17 cellular contexts compared by ENCODE assay signal in genomic region chr1:8587784-8588183, GRCh38.
A peak's percentile ranks its signal among the peaks of the same experiment; 100 is the strongest.
DNase-seq lines count a peak whose midpoint lies in the region; ATAC-seq and TF ChIP-seq lines count a peak whose summit lies in the region.
"Had no signal": no experiment of that assay in that cellular context is flagged by ENCODE, and none has a peak within 500 bp of the region (broad histone marks: within the 10 kb centered on the region; RNA-seq: fewer than 3 reads in every experiment).

No MANE protein-coding gene starts in this region.

- H3K4me3 Mint-ChIP-seq in activated naive CD4-positive, alpha-beta T cell treated with anti-CD3 and anti-CD28 coated beads for 36 hours, result no peak overlapping the region
- H3K4me3 Mint-ChIP-seq in activated B cell treated with CpG ODN at 0.5 μM for 24 hours (no peak overlapping the region), memory B cell (no peak overlapping the region)
- H3K4me3 Mint-ChIP-seq in stimulated activated memory B cell treated with anti-CD40 and anti-IgM and Interleukin-4, amounts not matched to agents 10 μg/mL and 1 μg/mL and 100 μg/mL, for 72 hours, result no peak overlapping the region

- POLR2A ChIA-PET in activated B cell treated with CpG ODN at 0.5 μM for 24 hours (lab: Charles Lee), result no interaction called here

- H3K27me3 Mint-ChIP-seq in activated naive CD4-positive, alpha-beta T cell treated with anti-CD3 and anti-CD28 coated beads for 36 hours (ENCODE audit: low read depth), result no peaks in the 10 kb centered on the region
- H3K27me3 Mint-ChIP-seq in activated B cell treated with CpG ODN at 0.5 μM for 24 hours, result no peaks in the 10 kb centered on the region
- no peaks in the 10 kb centered on the region for H3K27me3 Mint-ChIP-seq in memory B cell
- H3K27me3 Mint-ChIP-seq in stimulated activated memory B cell treated with anti-CD40 and anti-IgM and Interleukin-4, amounts not matched to agents 10 μg/mL and 1 μg/mL and 100 μg/mL, for 72 hours, result no peaks in the 10 kb centered on the region

- H3K4me1 Mint-ChIP-seq in activated naive CD4-positive, alpha-beta T cell treated with anti-CD3 and anti-CD28 coated beads for 36 hours (ENCODE audit: low read depth), result peaks cover 34% of the 10 kb centered on the region
- H3K4me1 Mint-ChIP-seq in activated B cell treated with CpG ODN at 0.5 μM for 24 hours (peaks cover 29% of the 10 kb centered on the region), memory B cell (peaks cover 32% of the 10 kb centered on the region)
- H3K4me1 Mint-ChIP-seq in stimulated activated memory B cell treated with anti-CD40 and anti-IgM and Interleukin-4, amounts not matched to agents 10 μg/mL and 1 μg/mL and 100 μg/mL, for 72 hours, result peaks cover 66% of the 10 kb centered on the region

- no peak for DNase-seq in activated naive CD4-positive, alpha-beta T cell treated with anti-CD3 and anti-CD28 coated beads, Interleukin-2, amount 50 U/mL, for 72 hours (ENCODE audit: low spot score in 2 of 2)
- DNase-seq in activated naive CD4-positive, alpha-beta T cell treated with anti-CD3 and anti-CD28 coated beads for 36 hours, result no peak
- DNase-seq in activated B cell treated with CpG ODN at 0.5 μM for 24 hours (no peak), memory B cell (ENCODE audit: low spot score in 2 of 2) (no peak), NCI-H748 treated with DMSO at 0.1 percent for 48 hours (lab: John Stamatoyannopoulos, UW) (no peak), left colon (no peak)
- DNase-seq: AML-193, Caco-2, HCEC 1CT, KBM-7, NCI-H1092, NCI-H1694, NCI-H2107, NCI-H226, NCI-H69 had no signal

- no peak for TF ChIP-seq CTCF in activated B cell treated with CpG ODN at 0.5 μM for 24 hours (IDR thresholded peaks at IDR 0.05)

- intact Hi-C loops in activated naive CD4-positive, alpha-beta T cell treated with anti-CD3 and anti-CD28 coated beads for 36 hours (cut with micrococcal nuclease), result no loop called here
- intact Hi-C loops in activated B cell treated with CpG ODN at 0.5 μM for 24 hours (cut with micrococcal nuclease), result no loop called here
- intact Hi-C loops in left colon (cut with DNase I, micrococcal nuclease), result no loop called here

- peaks cover 0 to under 1% of the 10 kb centered on the region in 2 donors for H3K9me3 Mint-ChIP-seq in activated naive CD4-positive, alpha-beta T cell treated with anti-CD3 and anti-CD28 coated beads, Interleukin-2, amount 50 U/mL, for 72 hours
- H3K9me3 Mint-ChIP-seq in activated naive CD4-positive, alpha-beta T cell treated with anti-CD3 and anti-CD28 coated beads for 36 hours, result no peaks in the 10 kb centered on the region
- H3K9me3 Mint-ChIP-seq in activated B cell treated with CpG ODN at 0.5 μM for 24 hours (no peaks in the 10 kb centered on the region), memory B cell (no peaks in the 10 kb centered on the region)
- no peaks in the 10 kb centered on the region for H3K9me3 Mint-ChIP-seq in stimulated activated memory B cell treated with anti-CD40 and anti-IgM and Interleukin-4, amounts not matched to agents 10 μg/mL and 1 μg/mL and 100 μg/mL, for 72 hours

- H3K27ac Mint-ChIP-seq in activated naive CD4-positive, alpha-beta T cell treated with anti-CD3 and anti-CD28 coated beads, Interleukin-2, amount 50 U/mL, for 72 hours, result no peak overlapping the region
- H3K27ac Mint-ChIP-seq in activated naive CD4-positive, alpha-beta T cell treated with anti-CD3 and anti-CD28 coated beads for 36 hours, result no peak overlapping the region
- H3K27ac Mint-ChIP-seq in activated B cell treated with CpG ODN at 0.5 μM for 24 hours (peak overlapping the region; percentile 1), memory B cell (peak overlapping the region; percentile 1)
- H3K27ac Mint-ChIP-seq in stimulated activated memory B cell treated with anti-CD40 and anti-IgM and Interleukin-4, amounts not matched to agents 10 μg/mL and 1 μg/mL and 100 μg/mL, for 72 hours, result peak overlapping the region; percentile 14

- peaks cover 0 to under 1% of the 10 kb centered on the region in 2 donors for H3K36me3 Mint-ChIP-seq in activated naive CD4-positive, alpha-beta T cell treated with anti-CD3 and anti-CD28 coated beads, Interleukin-2, amount 50 U/mL, for 72 hours
- H3K36me3 Mint-ChIP-seq in activated naive CD4-positive, alpha-beta T cell treated with anti-CD3 and anti-CD28 coated beads for 36 hours (ENCODE audit: low read depth), result peaks cover 1% of the 10 kb centered on the region
- H3K36me3 Mint-ChIP-seq in activated B cell treated with CpG ODN at 0.5 μM for 24 hours (ENCODE audit: low read depth) (peaks cover 25% of the 10 kb centered on the region), memory B cell (peaks cover 9% of the 10 kb centered on the region)
- peaks cover 28% of the 10 kb centered on the region for H3K36me3 Mint-ChIP-seq in stimulated activated memory B cell treated with anti-CD40 and anti-IgM and Interleukin-4, amounts not matched to agents 10 μg/mL and 1 μg/mL and 100 μg/mL, for 72 hours

- ATAC-seq in activated naive CD4-positive, alpha-beta T cell treated with anti-CD3 and anti-CD28 coated beads, Interleukin-2, amount 50 U/mL, for 72 hours, result peak; percentile 29 to 86
- no peak for ATAC-seq in activated B cell treated with CpG ODN at 0.5 μM for 24 hours (ENCODE audit: low read depth)
- ATAC-seq in memory B cell (ENCODE audit: low read depth), result no peak
- ATAC-seq in stimulated activated memory B cell treated with anti-CD40 and anti-IgM and Interleukin-4, amounts not matched to agents 10 μg/mL and 1 μg/mL and 100 μg/mL, for 72 hours, result no peak
- no peak for ATAC-seq in left colon
- no peak for ATAC-seq in SK-N-SH treated with all-trans-retinoic acid at 6 μM for 48 hours

- CTCF ChIA-PET in activated naive CD4-positive, alpha-beta T cell treated with anti-CD3 and anti-CD28 coated beads for 36 hours (lab: Charles Lee), result interaction anchor here (1.2 kb wide), 1 partner anchor 16 kb away, joined by 3 read pairs; no protein-coding TSS in a partner anchor
- CTCF ChIA-PET in activated B cell treated with CpG ODN at 0.5 μM for 24 hours (lab: Charles Lee), result interaction anchor here (1.1 kb wide), 1 partner anchor 239 kb away, joined by 3 read pairs; no protein-coding TSS in a partner anchor

TF ChIP-seq in SK-N-SH treated with all-trans-retinoic acid at 6 μM for 48 hours, 23 proteins besides CTCF, POLR2A, EP300 and RAD21:
- TF ChIP-seq TSHZ2 (CRISPR knock-in tag; IDR thresholded peaks at IDR 0.05) (no peak), ZNF8 (CRISPR knock-in tag; IDR thresholded peaks at IDR 0.05) (no peak), BACH2 (CRISPR knock-in tag; IDR thresholded peaks at IDR 0.05; ENCODE audit: borderline replicate concordance) (no peak), CREB5 (CRISPR knock-in tag; IDR thresholded peaks at IDR 0.05; ENCODE audit: low read depth) (no peak), OSR1 (CRISPR knock-in tag; IDR thresholded peaks at IDR 0.05) (no peak), ARNTL (CRISPR knock-in tag; IDR thresholded peaks at IDR 0.05; ENCODE audit: borderline replicate concordance, low read depth) (no peak), RARB (CRISPR knock-in tag; IDR thresholded peaks at IDR 0.05) (no peak), ZNF565 (CRISPR knock-in tag; conservative IDR thresholded peaks at IDR 0.05; ENCODE audit: low read depth) (no peak), ZFP3 (CRISPR knock-in tag; IDR thresholded peaks at IDR 0.05) (no peak), ISL1 (CRISPR knock-in tag; IDR thresholded peaks at IDR 0.05) (no peak), ZC3H10 (CRISPR knock-in tag; IDR thresholded peaks at IDR 0.05) (no peak)

Comparison
In these comparisons a context has a peak if more than half of its experiments do, and no peak if none do; other contexts are left out.
1. ATAC-seq: peak in activated naive CD4-positive, alpha-beta T cell treated with anti-CD3 and anti-CD28 coated beads, Interleukin-2, amount 50 U/mL, for 72 hours (2 of 2); none in activated B cell treated with CpG ODN at 0.5 μM for 24 hours (single experiment), memory B cell (single experiment), stimulated activated memory B cell treated with anti-CD40 and anti-IgM and Interleukin-4, amounts not matched to agents 10 μg/mL and 1 μg/mL and 100 μg/mL, for 72 hours (single experiment), left colon (single experiment) and SK-N-SH treated with all-trans-retinoic acid at 6 μM for 48 hours (single experiment).
2. H3K27ac Mint-ChIP-seq: peak in activated B cell treated with CpG ODN at 0.5 μM for 24 hours (single experiment), memory B cell (single experiment) and stimulated activated memory B cell treated with anti-CD40 and anti-IgM and Interleukin-4, amounts not matched to agents 10 μg/mL and 1 μg/mL and 100 μg/mL, for 72 hours (single experiment); none in activated naive CD4-positive, alpha-beta T cell treated with anti-CD3 and anti-CD28 coated beads, Interleukin-2, amount 50 U/mL, for 72 hours (0 of 2) and activated naive CD4-positive, alpha-beta T cell treated with anti-CD3 and anti-CD28 coated beads for 36 hours (single experiment).